Comparison of ENCODE assay signal across 1 cellular context in the genomic region with DNA sequence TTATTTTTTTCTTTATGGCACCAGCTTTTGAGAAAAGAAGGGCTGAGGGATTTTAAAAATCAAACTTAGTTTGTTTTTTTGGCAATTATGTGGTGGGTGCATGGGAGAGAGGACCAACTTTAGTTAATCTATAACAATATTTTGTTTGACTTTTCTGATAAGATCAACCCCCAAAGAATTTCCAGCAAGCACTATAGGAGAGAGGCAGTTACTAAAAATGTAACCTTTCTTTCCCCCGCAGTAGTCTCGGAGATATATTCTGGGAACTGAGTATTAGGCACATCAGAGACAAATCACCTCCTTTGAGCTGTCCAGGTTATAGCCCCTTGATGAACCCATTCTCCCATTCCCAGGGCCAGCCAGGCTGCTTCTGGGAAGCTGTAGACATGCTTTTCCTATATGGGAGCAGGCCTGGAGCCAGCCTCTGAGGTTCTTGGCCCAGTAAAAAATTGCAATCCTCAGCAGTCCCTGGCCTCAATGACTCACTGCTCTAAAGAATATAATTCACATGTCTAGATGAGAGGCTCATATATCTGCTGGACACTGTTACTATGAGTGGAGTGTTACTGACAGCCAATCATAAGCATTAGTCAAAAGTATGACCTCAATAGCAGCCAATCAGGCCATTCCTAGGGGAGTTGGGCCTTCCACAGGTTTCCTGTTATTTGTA.
TF ChIP-seq lines count a peak whose summit lies in the region.

No MANE protein-coding gene starts in this region.

TF ChIP-seq in SK-N-SH, 30 proteins besides CTCF, POLR2A, EP300 and RAD21 (continued from another document):
- TF ChIP-seq, protein P1, sequence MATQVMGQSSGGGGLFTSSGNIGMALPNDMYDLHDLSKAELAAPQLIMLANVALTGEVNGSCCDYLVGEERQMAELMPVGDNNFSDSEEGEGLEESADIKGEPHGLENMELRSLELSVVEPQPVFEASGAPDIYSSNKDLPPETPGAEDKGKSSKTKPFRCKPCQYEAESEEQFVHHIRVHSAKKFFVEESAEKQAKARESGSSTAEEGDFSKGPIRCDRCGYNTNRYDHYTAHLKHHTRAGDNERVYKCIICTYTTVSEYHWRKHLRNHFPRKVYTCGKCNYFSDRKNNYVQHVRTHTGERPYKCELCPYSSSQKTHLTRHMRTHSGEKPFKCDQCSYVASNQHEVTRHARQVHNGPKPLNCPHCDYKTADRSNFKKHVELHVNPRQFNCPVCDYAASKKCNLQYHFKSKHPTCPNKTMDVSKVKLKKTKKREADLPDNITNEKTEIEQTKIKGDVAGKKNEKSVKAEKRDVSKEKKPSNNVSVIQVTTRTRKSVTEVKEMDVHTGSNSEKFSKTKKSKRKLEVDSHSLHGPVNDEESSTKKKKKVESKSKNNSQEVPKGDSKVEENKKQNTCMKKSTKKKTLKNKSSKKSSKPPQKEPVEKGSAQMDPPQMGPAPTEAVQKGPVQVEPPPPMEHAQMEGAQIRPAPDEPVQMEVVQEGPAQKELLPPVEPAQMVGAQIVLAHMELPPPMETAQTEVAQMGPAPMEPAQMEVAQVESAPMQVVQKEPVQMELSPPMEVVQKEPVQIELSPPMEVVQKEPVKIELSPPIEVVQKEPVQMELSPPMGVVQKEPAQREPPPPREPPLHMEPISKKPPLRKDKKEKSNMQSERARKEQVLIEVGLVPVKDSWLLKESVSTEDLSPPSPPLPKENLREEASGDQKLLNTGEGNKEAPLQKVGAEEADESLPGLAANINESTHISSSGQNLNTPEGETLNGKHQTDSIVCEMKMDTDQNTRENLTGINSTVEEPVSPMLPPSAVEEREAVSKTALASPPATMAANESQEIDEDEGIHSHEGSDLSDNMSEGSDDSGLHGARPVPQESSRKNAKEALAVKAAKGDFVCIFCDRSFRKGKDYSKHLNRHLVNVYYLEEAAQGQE (IDR thresholded peaks at IDR 0.05; ENCODE audit: low read depth, low read length) = no peak
- TF ChIP-seq, protein P2, sequence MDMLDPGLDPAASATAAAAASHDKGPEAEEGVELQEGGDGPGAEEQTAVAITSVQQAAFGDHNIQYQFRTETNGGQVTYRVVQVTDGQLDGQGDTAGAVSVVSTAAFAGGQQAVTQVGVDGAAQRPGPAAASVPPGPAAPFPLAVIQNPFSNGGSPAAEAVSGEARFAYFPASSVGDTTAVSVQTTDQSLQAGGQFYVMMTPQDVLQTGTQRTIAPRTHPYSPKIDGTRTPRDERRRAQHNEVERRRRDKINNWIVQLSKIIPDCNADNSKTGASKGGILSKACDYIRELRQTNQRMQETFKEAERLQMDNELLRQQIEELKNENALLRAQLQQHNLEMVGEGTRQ (IDR thresholded peaks at IDR 0.05; ENCODE audit: borderline replicate concordance, low read depth, low read length) = no peak
- TF ChIP-seq TAF1 (IDR thresholded peaks at IDR 0.05; ENCODE audit: borderline replicate concordance, low read depth, low read length) (no peak), MXI1 (IDR thresholded peaks at IDR 0.05; ENCODE audit: low read depth, low read length) (no peak), NFIC (IDR thresholded peaks at IDR 0.05; ENCODE audit: borderline replicate concordance) (no peak), GATA2 (CRISPR knock-in tag; IDR thresholded peaks at IDR 0.05) (no peak), YY1 (IDR thresholded peaks at IDR 0.05; ENCODE audit: low read depth) (no peak), ELF1 (IDR thresholded peaks at IDR 0.05) (no peak), TCF12 (IDR thresholded peaks at IDR 0.05) (peak; percentile 17; the same call in 1 of the 2 replicates), GABPA (IDR thresholded peaks at IDR 0.05; ENCODE audit: low read depth) (no peak), FOXM1 (IDR thresholded peaks at IDR 0.05; ENCODE audit: low read depth) (no peak), CHD2 (IDR thresholded peaks at IDR 0.05; ENCODE audit: low read length, partially characterized antibody) (no peak), RFX5 (IDR thresholded peaks at IDR 0.05; ENCODE audit: low read length) (peak; percentile 41; the same call in 1 of the 2 replicates), NRF1 (IDR thresholded peaks at IDR 0.05; ENCODE audit: low read depth, low read length) (no peak)
- TF ChIP-seq, protein P3, sequence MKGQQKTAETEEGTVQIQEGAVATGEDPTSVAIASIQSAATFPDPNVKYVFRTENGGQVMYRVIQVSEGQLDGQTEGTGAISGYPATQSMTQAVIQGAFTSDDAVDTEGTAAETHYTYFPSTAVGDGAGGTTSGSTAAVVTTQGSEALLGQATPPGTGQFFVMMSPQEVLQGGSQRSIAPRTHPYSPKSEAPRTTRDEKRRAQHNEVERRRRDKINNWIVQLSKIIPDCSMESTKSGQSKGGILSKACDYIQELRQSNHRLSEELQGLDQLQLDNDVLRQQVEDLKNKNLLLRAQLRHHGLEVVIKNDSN (IDR thresholded peaks at IDR 0.05; ENCODE audit: borderline replicate concordance, low read depth) = no peak
- TF ChIP-seq, protein P4, sequence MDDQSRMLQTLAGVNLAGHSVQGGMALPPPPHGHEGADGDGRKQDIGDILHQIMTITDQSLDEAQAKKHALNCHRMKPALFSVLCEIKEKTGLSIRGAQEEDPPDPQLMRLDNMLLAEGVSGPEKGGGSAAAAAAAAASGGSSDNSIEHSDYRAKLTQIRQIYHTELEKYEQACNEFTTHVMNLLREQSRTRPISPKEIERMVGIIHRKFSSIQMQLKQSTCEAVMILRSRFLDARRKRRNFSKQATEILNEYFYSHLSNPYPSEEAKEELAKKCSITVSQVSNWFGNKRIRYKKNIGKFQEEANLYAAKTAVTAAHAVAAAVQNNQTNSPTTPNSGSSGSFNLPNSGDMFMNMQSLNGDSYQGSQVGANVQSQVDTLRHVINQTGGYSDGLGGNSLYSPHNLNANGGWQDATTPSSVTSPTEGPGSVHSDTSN (IDR thresholded peaks at IDR 0.05) = peak; percentile 75
- TF ChIP-seq, protein P5, sequence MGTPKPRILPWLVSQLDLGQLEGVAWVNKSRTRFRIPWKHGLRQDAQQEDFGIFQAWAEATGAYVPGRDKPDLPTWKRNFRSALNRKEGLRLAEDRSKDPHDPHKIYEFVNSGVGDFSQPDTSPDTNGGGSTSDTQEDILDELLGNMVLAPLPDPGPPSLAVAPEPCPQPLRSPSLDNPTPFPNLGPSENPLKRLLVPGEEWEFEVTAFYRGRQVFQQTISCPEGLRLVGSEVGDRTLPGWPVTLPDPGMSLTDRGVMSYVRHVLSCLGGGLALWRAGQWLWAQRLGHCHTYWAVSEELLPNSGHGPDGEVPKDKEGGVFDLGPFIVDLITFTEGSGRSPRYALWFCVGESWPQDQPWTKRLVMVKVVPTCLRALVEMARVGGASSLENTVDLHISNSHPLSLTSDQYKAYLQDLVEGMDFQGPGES (IDR thresholded peaks at IDR 0.05; ENCODE audit: low read depth, low read length) = no peak
